Comparison of ENCODE assay signal across 22 cellular contexts in the genomic region with DNA sequence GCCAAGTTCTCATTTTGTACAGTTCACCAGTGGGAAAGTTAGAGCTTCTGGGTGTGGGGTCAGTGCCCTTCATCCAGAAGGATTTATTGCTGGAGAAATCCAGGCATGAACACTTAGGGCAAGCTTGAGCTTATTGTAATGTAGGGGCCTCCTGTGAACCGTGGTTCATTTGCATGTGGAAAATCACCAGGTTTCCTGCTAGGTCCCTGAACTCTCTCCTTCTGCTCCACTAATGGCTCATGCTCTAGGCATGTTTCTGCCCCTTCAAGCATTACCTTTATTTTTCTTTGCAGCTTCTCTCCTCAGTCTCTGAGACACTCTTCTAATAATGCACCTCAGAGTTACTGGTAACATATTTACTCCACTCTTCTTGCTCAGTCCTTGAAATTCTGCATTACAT.
"Had no signal": no experiment of that assay in that cellular context is flagged by ENCODE, and none has a peak within 500 bp of the region (broad histone marks: within the 10 kb centered on the region; RNA-seq: fewer than 3 reads in every experiment).

No MANE protein-coding gene starts in this region.

- H3K9me3 Mint-ChIP-seq: naive thymus-derived CD4-positive, alpha-beta T cell; nephron progenitor cell; stimulated activated naive B cell treated with anti-CD40 and anti-IgM and Interleukin-4, amounts not matched to agents 10 μg/mL and 1 μg/mL and 100 μg/mL, for 72 hours; stimulated activated naive CD8-positive, alpha-beta T cell treated with anti-CD3 and anti-CD28 coated beads, Interleukin-15, amount 100 ng/mL, for 72 hours had no signal

- H3K4me1 ChIP-seq: esophagus muscularis mucosa, gastroesophageal sphincter, right atrium auricular region, sigmoid colon had no signal

- H3K4me3 Mint-ChIP-seq: naive thymus-derived CD4-positive, alpha-beta T cell; nephron progenitor cell; stimulated activated naive B cell treated with anti-CD40 and anti-IgM and Interleukin-4, amounts not matched to agents 10 μg/mL and 1 μg/mL and 100 μg/mL, for 72 hours; stimulated activated naive CD8-positive, alpha-beta T cell treated with anti-CD3 and anti-CD28 coated beads, Interleukin-15, amount 100 ng/mL, for 72 hours had no signal

- DNase-seq: central memory CD4-positive, alpha-beta T cell; cortex of kidney; dorsolateral prefrontal cortex; effector CD8-positive, alpha-beta T cell; left cardiac atrium; left ventricle myocardium superior; naive thymus-derived CD4-positive, alpha-beta T cell; nephron progenitor cell; posterior cingulate gyrus; sigmoid colon; stimulated activated CD4-positive, alpha-beta T cell treated with anti-CD3 and anti-CD28 coated beads, Interleukin-2, amount 100 ng/mL, for 24 hours; stimulated activated CD4-positive, alpha-beta T cell treated with anti-CD3 and anti-CD28 coated beads, Interleukin-4, amount 100 ng/mL, for 4 hours; stimulated activated naive B cell treated with anti-CD40 and anti-IgM and Interleukin-4, amounts not matched to agents 10 μg/mL and 1 μg/mL and 100 μg/mL, for 72 hours; stimulated activated naive CD8-positive, alpha-beta T cell treated with anti-CD3 and anti-CD28 coated beads, Interleukin-15, amount 100 ng/mL, for 72 hours; testis had no signal

- H3K9me3 ChIP-seq: esophagus muscularis mucosa, gastroesophageal sphincter, neutrophil, right atrium auricular region, sigmoid colon, testis, tibial nerve had no signal

- H3K27ac ChIP-seq: dorsolateral prefrontal cortex, esophagus muscularis mucosa, gastroesophageal sphincter, neutrophil, right atrium auricular region, sigmoid colon, skin epidermis, testis, tibial nerve had no signal

- H3K36me3 ChIP-seq: esophagus muscularis mucosa, gastroesophageal sphincter, neutrophil, right atrium auricular region, sigmoid colon, tibial nerve had no signal

- H3K4me1 Mint-ChIP-seq: naive thymus-derived CD4-positive, alpha-beta T cell; stimulated activated naive B cell treated with anti-CD40 and anti-IgM and Interleukin-4, amounts not matched to agents 10 μg/mL and 1 μg/mL and 100 μg/mL, for 72 hours; stimulated activated naive CD8-positive, alpha-beta T cell treated with anti-CD3 and anti-CD28 coated beads, Interleukin-15, amount 100 ng/mL, for 72 hours had no signal

- H3K4me3 ChIP-seq: dorsolateral prefrontal cortex, esophagus muscularis mucosa, gastroesophageal sphincter, lung, right atrium auricular region, sigmoid colon, skin epidermis, testis, tibial nerve had no signal

- H3K36me3 Mint-ChIP-seq: naive thymus-derived CD4-positive, alpha-beta T cell; stimulated activated naive B cell treated with anti-CD40 and anti-IgM and Interleukin-4, amounts not matched to agents 10 μg/mL and 1 μg/mL and 100 μg/mL, for 72 hours had no signal

- ATAC-seq: gastroesophageal sphincter; left cardiac atrium; left ventricle myocardium superior; naive thymus-derived CD4-positive, alpha-beta T cell; stimulated activated naive B cell treated with anti-CD40 and anti-IgM and Interleukin-4, amounts not matched to agents 10 μg/mL and 1 μg/mL and 100 μg/mL, for 72 hours; stimulated activated naive CD8-positive, alpha-beta T cell treated with anti-CD3 and anti-CD28 coated beads, Interleukin-15, amount 100 ng/mL, for 72 hours had no signal

- H3K27me3 ChIP-seq: dorsolateral prefrontal cortex, esophagus muscularis mucosa, gastroesophageal sphincter, neutrophil, right atrium auricular region, sigmoid colon, testis, tibial nerve had no signal

- H3K27ac Mint-ChIP-seq: naive thymus-derived CD4-positive, alpha-beta T cell; nephron progenitor cell; stimulated activated naive B cell treated with anti-CD40 and anti-IgM and Interleukin-4, amounts not matched to agents 10 μg/mL and 1 μg/mL and 100 μg/mL, for 72 hours; stimulated activated naive CD8-positive, alpha-beta T cell treated with anti-CD3 and anti-CD28 coated beads, Interleukin-15, amount 100 ng/mL, for 72 hours had no signal
